8 cellular contexts compared by ENCODE assay signal in genomic region chr12:4118017-4118510, GRCh38.
DNase-seq lines count a peak whose midpoint lies in the region; ATAC-seq, FAIRE-seq and TF ChIP-seq lines count a peak whose summit lies in the region.

No MANE protein-coding gene starts in this region.

- H3K4me3 ChIP-seq in LNCaP clone FGC (ENCODE audit: low read depth, low read length), result no peak overlapping the region
- H3K4me3 ChIP-seq in astrocyte of the spinal cord (ENCODE audit: low read depth, low read length), result no peak overlapping the region

- TF ChIP-seq CTCF in LNCaP clone FGC (IDR thresholded peaks at IDR 0.05; ENCODE audit: control insufficient read depth, extremely low read depth, insufficient read depth) (no peak), astrocyte of the spinal cord (IDR thresholded peaks at IDR 0.05; ENCODE audit: low read depth, low read length) (no peak)

- FAIRE-seq in GM12891 (lab: Jason Lieb, UNC), result peak; percentile 99

- in situ Hi-C loops in astrocyte of the spinal cord (cut with HindIII; ENCODE audit: low sequenced_read_pairs), result no loop called here

- no peak for TF ChIP-seq POLR2A in GM12891 (IDR thresholded peaks at IDR 0.05; ENCODE audit: low read depth, low read length)

- DNase-seq in GM12891 (ENCODE audit: insufficient read length, low spot score) (no peak), LNCaP clone FGC (ENCODE audit: low read depth) (peak; percentile 18), astrocyte of the spinal cord (ENCODE audit: low read depth, low spot score) (peak; percentile 34), mesenteric fat pad (ENCODE audit: low spot score) (peak; percentile 8), iPS-NIHi7 (ENCODE audit: extremely low spot score) (no peak), NCI-H446 treated with DMSO at 0.1 percent for 48 hours (lab: John Stamatoyannopoulos, UW) (no peak)

- ATAC-seq in GM21576 (IDR thresholded peaks at IDR 0.05; ENCODE audit: unreplicated experiment), result peak; percentile 43
- no peak for ATAC-seq in GM18519 (IDR thresholded peaks at IDR 0.05; ENCODE audit: low FRiP score, unreplicated experiment)

TF ChIP-seq in GM12891, 5 proteins besides CTCF, POLR2A, EP300 and RAD21:
- peak; percentile 98 for TF ChIP-seq SPI1 (IDR thresholded peaks at IDR 0.05; ENCODE audit: low read depth, low read length)
- no peak for TF ChIP-seq POLR2AphosphoS5 (IDR thresholded peaks at IDR 0.05; ENCODE audit: low read depth, low read length)

Comparison
In these comparisons a context has a peak if more than half of its experiments do, and no peak if none do; other contexts are left out.
1. DNase-seq: peak in LNCaP clone FGC (single experiment), astrocyte of the spinal cord (single experiment) and mesenteric fat pad (single experiment); none in GM12891 (single experiment), iPS-NIHi7 (single experiment) and NCI-H446 treated with DMSO at 0.1 percent for 48 hours (single experiment).